In the genomic region with DNA sequence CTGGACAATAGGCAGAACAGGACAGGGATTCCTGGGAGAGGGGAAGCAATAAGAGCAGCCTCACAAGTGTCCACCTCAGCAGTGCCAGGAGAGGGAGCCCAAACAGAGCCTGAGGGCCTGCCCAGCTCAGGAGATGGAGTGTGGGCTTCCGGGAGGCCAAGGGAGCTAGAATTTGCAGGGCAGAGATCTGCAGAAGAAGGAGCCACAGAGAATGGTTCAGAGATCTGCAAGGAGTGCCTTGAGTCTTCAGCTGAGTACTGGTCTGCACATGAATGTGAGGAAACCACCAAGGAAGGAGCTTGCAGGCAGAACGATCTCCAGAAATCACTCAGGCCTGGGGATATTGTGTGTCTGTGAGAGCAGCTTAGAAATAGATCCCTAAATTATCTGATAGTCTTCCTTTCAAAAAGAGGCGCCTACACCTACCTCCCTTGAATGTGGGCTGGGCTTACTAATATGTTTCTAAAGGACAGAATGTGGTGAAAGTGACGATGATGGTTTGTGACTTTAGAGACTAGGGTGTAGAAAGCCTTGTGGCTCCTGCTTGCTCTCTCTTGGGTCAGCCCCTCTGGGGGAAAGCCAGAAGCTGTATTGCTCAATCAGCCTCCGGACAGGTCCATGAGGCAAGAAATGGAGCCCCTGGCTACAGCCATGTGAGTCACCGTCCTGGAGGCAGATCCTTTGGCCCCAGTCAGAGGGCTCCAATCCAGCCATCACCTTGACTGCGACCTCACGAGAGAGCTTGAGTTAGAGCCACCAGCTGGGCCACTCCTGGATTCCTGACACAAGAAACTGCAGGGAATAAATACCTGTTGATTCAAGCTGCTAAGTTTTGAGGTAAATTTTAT, we compare ENCODE assay signal across 8 cellular contexts. TPM values are rescaled to one million over a fixed set of nuclear protein-coding genes. Genes with fewer than 3 reads are reported as not detected.
DNase-seq lines count a peak whose midpoint lies in the region; ATAC-seq and TF ChIP-seq lines count a peak whose summit lies in the region.

No MANE protein-coding gene starts in this region.

- in situ Hi-C loops in astrocyte of the spinal cord (cut with HindIII; ENCODE audit: low sequenced_read_pairs), result no loop called here

- RAD21 ChIA-PET in HCT116 (lab: Charles Lee; ENCODE audit: low non-redundant PET in 1 of 2, low total read pairs in 2 of 2, uncharacterized antibody in 2 of 2, unreplicated experiment in 2 of 2), result interaction anchor here (0.6 to 1.8 kb wide), 4 partner anchors 40 to 68 kb away, joined by 3 to 9 read pairs (median 3); no protein-coding TSS in a partner anchor

- H3K4me2 ChIP-seq in HCT116 (ENCODE audit: low read length), result peak overlapping the region; percentile 35

- H3K9me3 ChIP-seq in HCT116 (ENCODE audit: control insufficient read depth in 1 of 2, insufficient read depth in 1 of 2, low read depth in 1 of 2, low read length in 2 of 2), result no peaks in the 10 kb centered on the region

- POLR2A ChIA-PET in HCT116 (lab: Charles Lee), result interaction anchor here (0.8 to 1.7 kb wide), 2 partner anchors 12 to 41 kb away, joined by 3 read pairs; no protein-coding TSS in a partner anchor

- no peak overlapping the region for H3K27ac ChIP-seq in HCT116 (ENCODE audit: low read depth, low read length)

- peak overlapping the region; percentile 94 for H2AFZ ChIP-seq in HCT116 (ENCODE audit: low read depth, low read length, poor library complexity, severe bottlenecking)

- no peaks in the 10 kb centered on the region for H3K9me2 ChIP-seq in HCT116 (ENCODE audit: insufficient read depth)

- TF ChIP-seq RAD21 in HCT116 (IDR thresholded peaks at IDR 0.05; ENCODE audit: low read depth), result no peak

- H3K4me1 ChIP-seq in HCT116 (ENCODE audit: control insufficient read depth in 1 of 2, insufficient read depth in 2 of 2, low read length in 2 of 2), result peaks cover 25 to 33% of the 10 kb centered on the region in 2 experiments

- TF ChIP-seq POLR2A in HCT116 (IDR thresholded peaks at IDR 0.05; ENCODE audit: borderline replicate concordance, extremely low read depth, insufficient read depth, insufficient read length), result no peak

- intact Hi-C loops in HCT116 (cut with micrococcal nuclease), result loop anchor here (1.0 kb wide), 1 partner anchor 40 kb away; no protein-coding TSS in a partner anchor

- DNase-seq in NCI-H1417 (lab: John Stamatoyannopoulos, UW) (peak; percentile 28 to 55 (median 46)), NCI-H1417 treated with DMSO at 0.1 percent for 48 hours (lab: John Stamatoyannopoulos, UW) (no peak), HCT116 (ENCODE audit: low read depth, low spot score) (peak; percentile 39), NOMO-1 (lab: John Stamatoyannopoulos, UW; ENCODE audit: unreplicated experiment in 2 of 2) (peak; percentile 64 to 72), astrocyte of the spinal cord (ENCODE audit: low read depth, low spot score) (peak; percentile 72), kidney tubule cell (ENCODE audit: low spot score) (peak; percentile 81), superior temporal gyrus (ENCODE audit: extremely low spot score) (peak; percentile 29)

- H3K27me3 ChIP-seq in HCT116 (ENCODE audit: insufficient read depth, low read length), result no peaks in the 10 kb centered on the region

- no peaks in the 10 kb centered on the region for H3K36me3 ChIP-seq in HCT116 (ENCODE audit: control insufficient read depth in 1 of 2, insufficient read depth in 2 of 2, low read length in 2 of 2)

- TF ChIP-seq CTCF in HCT116 (IDR thresholded peaks at IDR 0.05 in 2 of 3, conservative IDR thresholded peaks at IDR 0.05 in 1 of 3; ENCODE audit: borderline replicate concordance in 1 of 3, insufficient read depth in 1 of 3, low read depth in 2 of 3, low read length in 2 of 3), result peak in 2 of 3 experiments; percentile 63 to 71; a peak in 4 of 6 replicates
- TF ChIP-seq CTCF in astrocyte of the spinal cord (IDR thresholded peaks at IDR 0.05; ENCODE audit: low read depth, low read length), result peak; percentile 75

- H3K79me2 ChIP-seq in HCT116 (ENCODE audit: insufficient read depth, low read length), result no peaks in the 10 kb centered on the region

- ATAC-seq in HCT116 (peak; percentile 91), HG03432 (IDR thresholded peaks at IDR 0.05; ENCODE audit: unreplicated experiment) (no peak)

- CTCF ChIA-PET in HCT116 (lab: Charles Lee), result interaction anchor here (0.7 to 2.2 kb wide), 11 partner anchors 8 to 91 kb away, joined by 3 to 36 read pairs (median 4); no protein-coding TSS in a partner anchor

- no peak overlapping the region for H3K9ac ChIP-seq in HCT116 (ENCODE audit: low read length)

- H4K20me1 ChIP-seq in HCT116 (ENCODE audit: insufficient read depth), result no peaks in the 10 kb centered on the region

- BruUV-seq in HCT116 (replicated peaks; lab: Mats Ljungman, UMichigan), result no TSS peak

- H3K4me3 ChIP-seq in HCT116 (replicated peaks in 1 of 2; ENCODE audit: low read depth in 1 of 2, low read length in 2 of 2) (no peak overlapping the region), astrocyte of the spinal cord (ENCODE audit: low read depth, low read length) (no peak overlapping the region)

TF ChIP-seq in HCT116, 20 proteins besides CTCF, POLR2A, EP300 and RAD21:
- no peak for TF ChIP-seq CBX3 (IDR thresholded peaks at IDR 0.05; ENCODE audit: low read depth)
- TF ChIP-seq YY1 (IDR thresholded peaks at IDR 0.05; ENCODE audit: extremely low read depth, insufficient replicate concordance, low read depth, low read length), result peak; percentile 13
- no peak for TF ChIP-seq EZH2phosphoT487 (IDR thresholded peaks at IDR 0.05; ENCODE audit: borderline replicate concordance)
- TF ChIP-seq EZH2 (IDR thresholded peaks at IDR 0.05), result no peak
TF ChIP-seq in HCT116: peak in this region for 1.

RNA-seq across cellular contexts. Expression of a gene that starts 7.6 kb away (rescaled TPM):
- 16.7 TPM for total RNA-seq in HCT116 (2021; ENCODE audit: unreplicated experiment)
- 7.7 and 9.4 TPM in 2 replicates for polyA plus RNA-seq in HCT116 (2012)
